In genomic region chr2:233040174-233040530, GRCh38 we compare ENCODE assay signal across 23 cellular contexts. TPM values are rescaled to one million over a fixed set of nuclear protein-coding genes. Genes with fewer than 3 reads are reported as not detected.
DNase-seq lines count a peak whose midpoint lies in the region; ATAC-seq, FAIRE-seq and TF ChIP-seq lines count a peak whose summit lies in the region.
"Had no signal": no experiment of that assay in that cellular context is flagged by ENCODE, and none has a peak within 500 bp of the region (broad histone marks: within the 10 kb centered on the region; RNA-seq: fewer than 3 reads in every experiment).

No MANE protein-coding gene starts in this region.

- TF ChIP-seq CTCF in dorsolateral prefrontal cortex (IDR thresholded peaks at IDR 0.05 in 54 of 56, conservative IDR thresholded peaks at IDR 0.05 in 2 of 56; ENCODE audit: low read depth in 1 of 56, partially characterized antibody in 56 of 56) (no peak), spleen (IDR thresholded peaks at IDR 0.05 in 8 of 11, conservative IDR thresholded peaks at IDR 0.05 in 3 of 11) (no peak)

- intact Hi-C loops in dorsolateral prefrontal cortex (cut with DNase I) (no loop called here), sciatic nerve (cut with DNase I) (no loop called here), spleen (cut with DNase I; ENCODE audit: low total_unique reads) (no loop called here)

- ATAC-seq in sciatic nerve: no peak
- ATAC-seq: A549, HCT116 had no signal

- 91 to 98% (median 97%) methylated on average over 4 to 5 of the region's 5 CpGs for WGBS in spleen, 5 donors

- H3K4me1 ChIP-seq in spleen: no peaks in the 10 kb centered on the region
- H3K4me1 ChIP-seq: A549, Caco-2 had no signal

- H3K36me3 ChIP-seq in spleen: no peaks in the 10 kb centered on the region

- peak; percentile 41 for DNase-seq in activated effector memory CD4-positive, alpha-beta T cell treated with anti-CD3 and anti-CD28 coated beads, Interleukin-2, amount 50 U/mL, for 16 hours
- no peak for DNase-seq in activated effector memory CD4-positive, alpha-beta T cell treated with Interleukin-2 at 50 U/mL for 16 hours
- DNase-seq in dorsolateral prefrontal cortex (no peak), sciatic nerve (ENCODE audit: low spot score) (peak; percentile 44), GM19239 (ENCODE audit: insufficient read length, low spot score) (no peak), spleen (no peak)
- no peak for DNase-seq in stimulated activated CD4-positive, alpha-beta T cell treated with anti-CD3 and anti-CD28 coated beads, Interleukin-4, amount 100 ng/mL, for 24 hours
- DNase-seq: AML-193; Caco-2; CD4-positive, alpha-beta T cell; GOT3; H7 had no signal

- H3K4me3 ChIP-seq in dorsolateral prefrontal cortex: no peak overlapping the region
- no peak overlapping the region for H3K4me3 ChIP-seq in spleen
- H3K4me3 ChIP-seq: A549 had no signal

- H3K9me3 ChIP-seq in spleen: no peaks in the 10 kb centered on the region
- H3K9me3 ChIP-seq: Caco-2 had no signal

- no peaks in the 10 kb centered on the region for H3K27me3 ChIP-seq in dorsolateral prefrontal cortex
- no peaks in the 10 kb centered on the region for H3K27me3 ChIP-seq in spleen (replicated peaks in 1 of 7)

- no peak for FAIRE-seq in GM19239 (lab: Jason Lieb, UNC)
- FAIRE-seq: A549, D721Med, G401.6, GM12891, GM18507 had no signal

- H3K27ac ChIP-seq in dorsolateral prefrontal cortex (peak overlapping the region in 36 of 59 donors; percentile 6 to 80 (median 60)), temporal lobe (ENCODE audit: low read depth, low read length) (peak overlapping the region; percentile 64), spleen (no peak overlapping the region)
- H3K27ac ChIP-seq: 22Rv1, C4-2B, HL-60 had no signal

- no peak for TF ChIP-seq POLR2A in spleen (IDR thresholded peaks at IDR 0.05)

RNA-seq across cellular contexts. Expression of gene NEU2, which starts 7.7 kb away (rescaled TPM):
- total RNA-seq in dorsolateral prefrontal cortex (not detected), sciatic nerve (not detected), temporal lobe (not detected), spleen (not detected)
- not detected for polyA plus RNA-seq in spleen
- total RNA-seq: Caco-2; CD4-positive, alpha-beta T cell; H7 had no signal
- polyA plus RNA-seq: A549, BJ had no signal

RNA-seq across cellular contexts. Expression of gene INPP5D, which starts 20.0 kb away (rescaled TPM):
- 10 to 100 TPM in 117 of 120 experiments, 1 to 10 TPM in 3; 5.0 to 38.5 (median 18.8) TPM for total RNA-seq in dorsolateral prefrontal cortex
- 56.3 TPM for total RNA-seq in sciatic nerve
- total RNA-seq in temporal lobe: 2.7 TPM
- total RNA-seq in spleen: 100 to 1,000 TPM; 172 to 246 (median 186) TPM
- polyA plus RNA-seq in spleen: 10 to 100 TPM; 71.1 to 97.8 (median 97.4) TPM
- total RNA-seq: Caco-2 had no signal

RNA-seq across cellular contexts. Expression of gene NGEF, which starts 27.1 kb away (rescaled TPM):
- 100 to 1,000 TPM in 119 of 120 experiments, 10 to 100 TPM in 1; 68.9 to 303 (median 203) TPM for total RNA-seq in dorsolateral prefrontal cortex
- total RNA-seq in sciatic nerve: 17.5 TPM
- 33.4 TPM for total RNA-seq in temporal lobe
- total RNA-seq in spleen: under 1 TPM in 3 of 7 donors, not detected in 4; 0.23 to 0.79 (median 0.43) TPM
- under 1 TPM in 2 of 3 donors, not detected in 1; 0.26 to 0.45 TPM for polyA plus RNA-seq in spleen
- total RNA-seq: CD4-positive, alpha-beta T cell had no signal

Comparison
In these comparisons a context has a peak if more than half of its experiments do, and no peak if none do; other contexts are left out.
1. DNase-seq: peak in activated effector memory CD4-positive, alpha-beta T cell treated with anti-CD3 and anti-CD28 coated beads, Interleukin-2, amount 50 U/mL, for 16 hours (single experiment) and sciatic nerve (single experiment); none in activated effector memory CD4-positive, alpha-beta T cell treated with Interleukin-2 at 50 U/mL for 16 hours (single experiment), dorsolateral prefrontal cortex (0 of 10), GM19239 (single experiment), spleen (single experiment) and stimulated activated CD4-positive, alpha-beta T cell treated with anti-CD3 and anti-CD28 coated beads, Interleukin-4, amount 100 ng/mL, for 24 hours (single experiment).
2. H3K27ac ChIP-seq: peak in dorsolateral prefrontal cortex (36 of 59) and temporal lobe (single experiment); none in spleen (0 of 8).
3. RNA of gene NGEF, which starts 27.1 kb away (total RNA-seq): 68.9 to 303 TPM in dorsolateral prefrontal cortex, 33.4 TPM in temporal lobe (single experiment) and 17.5 TPM in sciatic nerve (single experiment); 0.23 to 0.79 TPM in spleen; every median in the first group is over 10 times any median in the second.